In genomic region chr16:5900046-5900445, GRCh38 we compare ENCODE assay signal across 17 cellular contexts.
DNase-seq lines count a peak whose midpoint lies in the region; ATAC-seq, FAIRE-seq and TF ChIP-seq lines count a peak whose summit lies in the region.
"Had no signal": no experiment of that assay in that cellular context is flagged by ENCODE, and none has a peak within 500 bp of the region (broad histone marks: within the 10 kb centered on the region; RNA-seq: fewer than 3 reads in every experiment).

No MANE protein-coding gene starts in this region.

- peak; percentile 62 for ATAC-seq in foreskin keratinocyte
- ATAC-seq: GM12878 had no signal

- no peak for FAIRE-seq in astrocyte (lab: Jason Lieb, UNC)
- FAIRE-seq: GM12878, GM18507, H54 had no signal

- TF ChIP-seq CTCF in astrocyte (IDR thresholded peaks at IDR 0.05; ENCODE audit: insufficient read depth, low read depth, low read length) (no peak), foreskin keratinocyte (conservative IDR thresholded peaks at IDR 0.05) (no peak)

- H3K4me3 Mint-ChIP-seq in astrocyte (ENCODE audit: unreplicated experiment) = no peak overlapping the region
- H3K4me3 Mint-ChIP-seq: CD4-positive, CD25-positive, alpha-beta regulatory T cell had no signal

- no peak overlapping the region for H2AFZ ChIP-seq in astrocyte (ENCODE audit: low read depth, low read length)
- H2AFZ ChIP-seq: GM23248 had no signal

- no peak overlapping the region for H3K9ac ChIP-seq in astrocyte (ENCODE audit: low read length)
- H3K9ac ChIP-seq: BLaER1 treated with 17β-estradiol and CSF1 and Interleukin-3, amounts not matched to agents 10 nM and 100 nM; GM23248 had no signal

- peaks cover 10% of the 10 kb centered on the region for H3K4me1 Mint-ChIP-seq in astrocyte (ENCODE audit: low read depth, unreplicated experiment)
- H3K4me1 Mint-ChIP-seq: CD4-positive, CD25-positive, alpha-beta regulatory T cell had no signal

- no peaks in the 10 kb centered on the region for H4K20me1 ChIP-seq in astrocyte (ENCODE audit: insufficient read depth, low read length)
- H4K20me1 ChIP-seq: BLaER1 treated with 17β-estradiol and CSF1 and Interleukin-3, amounts not matched to agents 10 nM and 100 nM had no signal

- H3K9me3 Mint-ChIP-seq in astrocyte (ENCODE audit: unreplicated experiment) = peaks cover 2% of the 10 kb centered on the region

- H3K9me3 ChIP-seq in astrocyte (ENCODE audit: insufficient read depth, low read depth, low read length) = no peaks in the 10 kb centered on the region
- H3K9me3 ChIP-seq: BLaER1 treated with 17β-estradiol and CSF1 and Interleukin-3, amounts not matched to agents 10 nM and 100 nM had no signal

- H3K4me1 ChIP-seq in astrocyte (ENCODE audit: insufficient read depth, low read length) (peaks cover 15% of the 10 kb centered on the region), foreskin keratinocyte (peaks cover 4% of the 10 kb centered on the region)
- H3K4me1 ChIP-seq: BLaER1 treated with 17β-estradiol and CSF1 and Interleukin-3, amounts not matched to agents 10 nM and 100 nM had no signal

- DNase-seq in Caki2 (ENCODE audit: low read depth) (peak; percentile 48), NCI-H226 (peak; percentile 56), astrocyte (ENCODE audit: low read depth) (peak; percentile 50), foreskin keratinocyte (peak in 1 of 2 donors; percentile 45), SHP77 (lab: John Stamatoyannopoulos, UW) (no peak), NCI-H526 (lab: John Stamatoyannopoulos, UW) (no peak)
- DNase-seq in activated CD4-positive, alpha-beta T cell treated with anti-CD3 and anti-CD28 coated beads, Interleukin-2, amount 50 U/mL, for 4 hours = no peak
- DNase-seq in stimulated activated CD4-positive, alpha-beta T cell treated with anti-CD3 and anti-CD28 coated beads, Interleukin-12 subunit alpha, Interleukin-12 subunit beta, amount 100 ng/mL, for 4 hours = no peak
- DNase-seq: 8988T; AML-193; CD4-positive, CD25-positive, alpha-beta regulatory T cell; DMS79; GM23248 had no signal

- H3K27me3 Mint-ChIP-seq in astrocyte (ENCODE audit: low read depth, unreplicated experiment) = no peaks in the 10 kb centered on the region
- H3K27me3 Mint-ChIP-seq: CD4-positive, CD25-positive, alpha-beta regulatory T cell had no signal

- no peaks in the 10 kb centered on the region for H3K36me3 ChIP-seq in astrocyte (ENCODE audit: insufficient read depth, low read length)
- H3K36me3 ChIP-seq: BLaER1 treated with 17β-estradiol and CSF1 and Interleukin-3, amounts not matched to agents 10 nM and 100 nM had no signal

- H3K36me3 Mint-ChIP-seq in astrocyte (ENCODE audit: low read depth, unreplicated experiment) = no peaks in the 10 kb centered on the region
- H3K36me3 Mint-ChIP-seq: CD4-positive, CD25-positive, alpha-beta regulatory T cell had no signal

- H3K4me2 ChIP-seq in astrocyte (ENCODE audit: low read length) = peak overlapping the region; percentile 21
- H3K4me2 ChIP-seq: BLaER1 treated with 17β-estradiol and CSF1 and Interleukin-3, amounts not matched to agents 10 nM and 100 nM had no signal

- in situ Hi-C loops in Caki2 (cut with HindIII; ENCODE audit: low pct_unique_long_range_greater_than_20kb, low sequenced_read_pairs) = no loop called here

- no peak overlapping the region for H3K27ac Mint-ChIP-seq in astrocyte (ENCODE audit: unreplicated experiment)
- H3K27ac Mint-ChIP-seq: CD4-positive, CD25-positive, alpha-beta regulatory T cell had no signal

- H3K79me2 ChIP-seq in astrocyte (ENCODE audit: insufficient read depth, low read length) = no peaks in the 10 kb centered on the region

- H3K27ac ChIP-seq in astrocyte (ENCODE audit: low read depth, low read length) (no peak overlapping the region), foreskin keratinocyte (no peak overlapping the region)
- H3K27ac ChIP-seq: BLaER1 treated with 17β-estradiol and CSF1 and Interleukin-3, amounts not matched to agents 10 nM and 100 nM; GM23248 had no signal

- H3K27me3 ChIP-seq in astrocyte (ENCODE audit: insufficient read depth, low read length) (no peaks in the 10 kb centered on the region), foreskin keratinocyte (no peaks in the 10 kb centered on the region)
- H3K27me3 ChIP-seq: BLaER1 treated with 17β-estradiol and CSF1 and Interleukin-3, amounts not matched to agents 10 nM and 100 nM had no signal

- no peak overlapping the region for H3K4me3 ChIP-seq in astrocyte (ENCODE audit: insufficient read depth, low read depth, low read length)
- H3K4me3 ChIP-seq: BLaER1 treated with 17β-estradiol and CSF1 and Interleukin-3, amounts not matched to agents 10 nM and 100 nM; GM12878; GM23248 had no signal

Comparison
In these comparisons a context has a peak if more than half of its experiments do, and no peak if none do; other contexts are left out.
1. DNase-seq: peak in Caki2 (single experiment), NCI-H226 (single experiment) and astrocyte (single experiment); none in activated CD4-positive, alpha-beta T cell treated with anti-CD3 and anti-CD28 coated beads, Interleukin-2, amount 50 U/mL, for 4 hours (0 of 2), SHP77 (0 of 2), stimulated activated CD4-positive, alpha-beta T cell treated with anti-CD3 and anti-CD28 coated beads, Interleukin-12 subunit alpha, Interleukin-12 subunit beta, amount 100 ng/mL, for 4 hours (single experiment) and NCI-H526 (0 of 2).